19 cellular contexts compared by ENCODE assay signal in genomic region chr1:209655412-209655811, GRCh38. TPM values are rescaled to one million over a fixed set of nuclear protein-coding genes. Genes with fewer than 3 reads are reported as not detected.
A peak's percentile ranks its signal among the peaks of the same experiment; 100 is the strongest.
DNase-seq lines count a peak whose midpoint lies in the region; ATAC-seq and TF ChIP-seq lines count a peak whose summit lies in the region.
"Had no signal": no experiment of that assay in that cellular context is flagged by ENCODE, and none has a peak within 500 bp of the region (broad histone marks: within the 10 kb centered on the region; RNA-seq: fewer than 3 reads in every experiment).

No MANE protein-coding gene starts in this region.

- H3K4me1 Mint-ChIP-seq in activated T-helper 17 cell treated with anti-CD3 and anti-CD28 coated beads, Interleukin-2, amount 50 U/mL, for 72 hours = peaks cover 34% of the 10 kb centered on the region

- H3K27ac ChIP-seq in HCT116 (ENCODE audit: low read depth, low read length) (no peak overlapping the region), foreskin keratinocyte (peak overlapping the region; percentile 99)

- H3K4me2 ChIP-seq in HCT116 (ENCODE audit: low read length) = peak overlapping the region; percentile 88
- H3K4me2 ChIP-seq: A549 had no signal

- H3K9me3 ChIP-seq in HCT116 (ENCODE audit: control insufficient read depth in 1 of 2, insufficient read depth in 1 of 2, low read depth in 1 of 2, low read length in 2 of 2) = no peaks in the 10 kb centered on the region
- H3K9me3 ChIP-seq: A549, HAP-1 had no signal

- no peaks in the 10 kb centered on the region for H3K9me3 Mint-ChIP-seq in activated T-helper 17 cell treated with anti-CD3 and anti-CD28 coated beads, Interleukin-2, amount 50 U/mL, for 72 hours

- no peaks in the 10 kb centered on the region for H3K27me3 ChIP-seq in HCT116 (ENCODE audit: insufficient read depth, low read length)
- H3K27me3 ChIP-seq in foreskin keratinocyte = no peaks in the 10 kb centered on the region

- no peak overlapping the region for H2AFZ ChIP-seq in HCT116 (ENCODE audit: low read depth, low read length, poor library complexity, severe bottlenecking)

- no peaks in the 10 kb centered on the region for H3K36me3 Mint-ChIP-seq in activated T-helper 17 cell treated with anti-CD3 and anti-CD28 coated beads, Interleukin-2, amount 50 U/mL, for 72 hours (ENCODE audit: low read depth)

- intact Hi-C loops in HCT116 (cut with micrococcal nuclease) = no loop called here

- 0 out of 2 replicates have a peak, but pooled peaks cover 6% of the 10 kb centered on the region for H3K79me2 ChIP-seq in HCT116 (ENCODE audit: insufficient read depth, low read length)

- H3K27ac Mint-ChIP-seq in activated T-helper 17 cell treated with anti-CD3 and anti-CD28 coated beads, Interleukin-2, amount 50 U/mL, for 72 hours = peak overlapping the region; percentile 45

- TF ChIP-seq CTCF in HCT116 (IDR thresholded peaks at IDR 0.05 in 2 of 3, conservative IDR thresholded peaks at IDR 0.05 in 1 of 3; ENCODE audit: borderline replicate concordance in 1 of 3, insufficient read depth in 1 of 3, low read depth in 2 of 3, low read length in 2 of 3) (no peak), foreskin keratinocyte (conservative IDR thresholded peaks at IDR 0.05) (no peak)

- no peak overlapping the region for H3K4me3 ChIP-seq in HCT116 (replicated peaks in 1 of 2; ENCODE audit: low read depth in 1 of 2, low read length in 2 of 2)
- H3K4me3 ChIP-seq: A549, HAP-1 had no signal

- BruUV-seq in HCT116 (replicated peaks; lab: Mats Ljungman, UMichigan) = no TSS peak

- POLR2A ChIA-PET in HCT116 (lab: Charles Lee) = interaction anchor here (1.0 kb wide), 2 partner anchors 37 to 719 kb away, joined by 3 read pairs; no protein-coding TSS in a partner anchor

- H3K4me3 Mint-ChIP-seq in activated T-helper 17 cell treated with anti-CD3 and anti-CD28 coated beads, Interleukin-2, amount 50 U/mL, for 72 hours = no peak overlapping the region

- no peaks in the 10 kb centered on the region for H3K36me3 ChIP-seq in HCT116 (ENCODE audit: control insufficient read depth in 1 of 2, insufficient read depth in 2 of 2, low read length in 2 of 2)
- H3K36me3 ChIP-seq: HAP-1 had no signal

- TF ChIP-seq RAD21 in HCT116 (IDR thresholded peaks at IDR 0.05; ENCODE audit: low read depth) = no peak

- H4K20me1 ChIP-seq in HCT116 (ENCODE audit: insufficient read depth) = no peaks in the 10 kb centered on the region

- H3K27me3 Mint-ChIP-seq in activated T-helper 17 cell treated with anti-CD3 and anti-CD28 coated beads, Interleukin-2, amount 50 U/mL, for 72 hours = no peaks in the 10 kb centered on the region

- CTCF ChIA-PET in HCT116 (lab: Charles Lee) = interaction anchor here (0.7 kb wide), 1 partner anchor 93 kb away, joined by 3 read pairs; no protein-coding TSS in a partner anchor

- RAD21 ChIA-PET in HCT116 (lab: Charles Lee; ENCODE audit: low non-redundant PET in 1 of 2, low total read pairs in 2 of 2, uncharacterized antibody in 2 of 2, unreplicated experiment in 2 of 2) = interaction anchor here in 1 of 2 experiments (0.6 kb wide), 1 partner anchor 38 kb away, joined by 3 read pairs; no protein-coding TSS in a partner anchor

- TF ChIP-seq POLR2A in HCT116 (IDR thresholded peaks at IDR 0.05; ENCODE audit: borderline replicate concordance, extremely low read depth, insufficient read depth, insufficient read length) = no peak

- ATAC-seq in HCT116 (no peak), foreskin keratinocyte (no peak)
- no peak for ATAC-seq in activated T-helper 17 cell treated with anti-CD3 and anti-CD28 coated beads, Interleukin-2, amount 50 U/mL, for 72 hours (replicated peaks)
- ATAC-seq: A549, SK-N-SH treated with all-trans-retinoic acid at 6 μM for 48 hours had no signal

- peak; percentile 48 for DNase-seq in Ammon's horn (ENCODE audit: low spot score)
- no peak for DNase-seq in HCT116 (ENCODE audit: low read depth, low spot score)
- no peak for DNase-seq in foreskin keratinocyte
- no peak for DNase-seq in superior temporal gyrus (ENCODE audit: extremely low spot score)
- no peak for DNase-seq in activated CD4-positive, alpha-beta T cell treated with anti-CD3 and anti-CD28 coated beads, Interleukin-2, amount 50 U/mL, for 4 hours
- no peak for DNase-seq in C1 segment of cervical spinal cord (lab: John Stamatoyannopoulos, UW)
- no peak for DNase-seq in NCI-H1436 (lab: John Stamatoyannopoulos, UW)
- DNase-seq: COR-L47, DND-41, IMR-90, Kasumi-1, NCI-H187 treated with DMSO at 0.1 percent for 48 hours, NCI-H748 treated with DMSO at 0.1 percent for 48 hours, SHP77 treated with DMSO at 0.1 percent for 48 hours had no signal

- H3K4me1 ChIP-seq in HCT116 (ENCODE audit: control insufficient read depth in 1 of 2, insufficient read depth in 2 of 2, low read length in 2 of 2) (peaks cover 49 to 84% of the 10 kb centered on the region in 2 experiments), foreskin keratinocyte (peaks cover 61% of the 10 kb centered on the region)
- H3K4me1 ChIP-seq: HAP-1 had no signal

- H3K9ac ChIP-seq in HCT116 (ENCODE audit: low read length) = peak overlapping the region; percentile 46; the same call in 1 of the 2 replicates

- no peaks in the 10 kb centered on the region for H3K9me2 ChIP-seq in HCT116 (ENCODE audit: insufficient read depth)

TF ChIP-seq in HCT116, 20 proteins besides CTCF, POLR2A, EP300 and RAD21 (continues in another document):
- TF ChIP-seq ELF1 (IDR thresholded peaks at IDR 0.05; ENCODE audit: borderline replicate concordance, low read depth) (no peak), CBX3 (IDR thresholded peaks at IDR 0.05; ENCODE audit: low read depth) (no peak), SIN3A (IDR thresholded peaks at IDR 0.05; ENCODE audit: low read depth) (no peak), ZNF274 (IDR thresholded peaks at IDR 0.05; ENCODE audit: low read depth, low read length) (no peak), ZFX (IDR thresholded peaks at IDR 0.05) (no peak), SRF (IDR thresholded peaks at IDR 0.05; ENCODE audit: low read depth) (no peak), MAX (IDR thresholded peaks at IDR 0.05) (no peak), JUND (IDR thresholded peaks at IDR 0.05) (no peak), FOSL1 (IDR thresholded peaks at IDR 0.05; ENCODE audit: low read depth) (no peak), REST (IDR thresholded peaks at IDR 0.05; ENCODE audit: low read depth) (no peak)
- TF ChIP-seq, protein P1, sequence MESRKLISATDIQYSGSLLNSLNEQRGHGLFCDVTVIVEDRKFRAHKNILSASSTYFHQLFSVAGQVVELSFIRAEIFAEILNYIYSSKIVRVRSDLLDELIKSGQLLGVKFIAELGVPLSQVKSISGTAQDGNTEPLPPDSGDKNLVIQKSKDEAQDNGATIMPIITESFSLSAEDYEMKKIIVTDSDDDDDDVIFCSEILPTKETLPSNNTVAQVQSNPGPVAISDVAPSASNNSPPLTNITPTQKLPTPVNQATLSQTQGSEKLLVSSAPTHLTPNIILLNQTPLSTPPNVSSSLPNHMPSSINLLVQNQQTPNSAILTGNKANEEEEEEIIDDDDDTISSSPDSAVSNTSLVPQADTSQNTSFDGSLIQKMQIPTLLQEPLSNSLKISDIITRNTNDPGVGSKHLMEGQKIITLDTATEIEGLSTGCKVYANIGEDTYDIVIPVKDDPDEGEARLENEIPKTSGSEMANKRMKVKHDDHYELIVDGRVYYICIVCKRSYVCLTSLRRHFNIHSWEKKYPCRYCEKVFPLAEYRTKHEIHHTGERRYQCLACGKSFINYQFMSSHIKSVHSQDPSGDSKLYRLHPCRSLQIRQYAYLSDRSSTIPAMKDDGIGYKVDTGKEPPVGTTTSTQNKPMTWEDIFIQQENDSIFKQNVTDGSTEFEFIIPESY (IDR thresholded peaks at IDR 0.05; ENCODE audit: extremely low read depth, insufficient replicate concordance, low read length) = no peak

RNA-seq across cellular contexts. Expression of gene LAMB3, which starts 3.2 kb away (rescaled TPM):
- total RNA-seq in HCT116 (2021; ENCODE audit: unreplicated experiment) = 70.2 TPM
- polyA plus RNA-seq in HCT116 (2012) = 98.9 and 197 TPM in 2 replicates
- 10 to 100 TPM in 1 of 2 donors, 1 to 10 TPM in 1; 7.2 to 11.9 TPM for total RNA-seq in activated T-helper 17 cell treated with anti-CD3 and anti-CD28 coated beads, Interleukin-2, amount 50 U/mL, for 72 hours
- 1,286 and 1,603 TPM in 2 replicates for total RNA-seq in foreskin keratinocyte
- polyA plus RNA-seq in foreskin keratinocyte = 823 and 1,080 TPM in 2 replicates

RNA-seq across cellular contexts. Expression of gene G0S2, which starts 19.8 kb away (rescaled TPM):
- total RNA-seq in HCT116 (2021; ENCODE audit: unreplicated experiment) (not detected), foreskin keratinocyte (19.7 and 24.0 TPM in 2 replicates)
- 0.06 TPM in 1 of 2 replicates, not detected in the other for polyA plus RNA-seq in HCT116 (2012)
- 10 to 100 TPM; 16.1 to 17.1 TPM for total RNA-seq in activated T-helper 17 cell treated with anti-CD3 and anti-CD28 coated beads, Interleukin-2, amount 50 U/mL, for 72 hours
- polyA plus RNA-seq in foreskin keratinocyte = 22.5 and 29.7 TPM in 2 replicates
- total RNA-seq: HT1080 had no signal

RNA-seq across cellular contexts. Expression of gene HSD11B1, which starts 49.2 kb away (rescaled TPM):
- total RNA-seq in HCT116 (2021; ENCODE audit: unreplicated experiment) = 0.27 TPM
- polyA plus RNA-seq in HCT116 (2012) = not detected in 2 replicates
- 1 to 10 TPM; 2.4 to 9.7 TPM for total RNA-seq in activated T-helper 17 cell treated with anti-CD3 and anti-CD28 coated beads, Interleukin-2, amount 50 U/mL, for 72 hours
- 0.56 and 0.61 TPM in 2 replicates for total RNA-seq in foreskin keratinocyte
- 0.29 and 0.54 TPM in 2 replicates for polyA plus RNA-seq in foreskin keratinocyte
- polyA plus RNA-seq: A549 had no signal

Comparison
In these comparisons a context has a peak if more than half of its experiments do, and no peak if none do; other contexts are left out.
1. RNA of gene LAMB3, which starts 3.2 kb away (total RNA-seq): 1,286 to 1,603 TPM in foreskin keratinocyte; 70.2 TPM in HCT116 (single experiment) and 7.2 to 11.9 TPM in activated T-helper 17 cell treated with anti-CD3 and anti-CD28 coated beads, Interleukin-2, amount 50 U/mL, for 72 hours; every median in the first group is over 10 times any median in the second.
2. RNA of gene G0S2, which starts 19.8 kb away (total RNA-seq): 19.7 to 24.0 TPM in foreskin keratinocyte and 16.1 to 17.1 TPM in activated T-helper 17 cell treated with anti-CD3 and anti-CD28 coated beads, Interleukin-2, amount 50 U/mL, for 72 hours; not detected in HCT116 (single experiment); every median in the first group is over 10 times any median in the second.